In genomic region chr1:112904071-112904830, GRCh38 we compare ENCODE assay signal across 8 cellular contexts.
DNase-seq lines count a peak whose midpoint lies in the region; ATAC-seq lines count a peak whose summit lies in the region.

No MANE protein-coding gene starts in this region.

- peaks cover 22% of the 10 kb centered on the region for H3K4me1 Mint-ChIP-seq in stimulated activated effector memory CD8-positive, alpha-beta T cell treated with anti-CD3 and anti-CD28 coated beads, Interleukin-12 subunit alpha, Interleukin-12 subunit beta, amount 100 ng/mL, for 72 hours

- no peaks in the 10 kb centered on the region for H3K36me3 Mint-ChIP-seq in stimulated activated effector memory CD8-positive, alpha-beta T cell treated with anti-CD3 and anti-CD28 coated beads, Interleukin-12 subunit alpha, Interleukin-12 subunit beta, amount 100 ng/mL, for 72 hours

- ATAC-seq in stimulated activated effector memory CD8-positive, alpha-beta T cell treated with anti-CD3 and anti-CD28 coated beads, Interleukin-12 subunit alpha, Interleukin-12 subunit beta, amount 100 ng/mL, for 72 hours = peak; percentile 94

- no peaks in the 10 kb centered on the region for H3K9me3 Mint-ChIP-seq in stimulated activated effector memory CD8-positive, alpha-beta T cell treated with anti-CD3 and anti-CD28 coated beads, Interleukin-12 subunit alpha, Interleukin-12 subunit beta, amount 100 ng/mL, for 72 hours

- peak overlapping the region; percentile 49 for H3K27ac Mint-ChIP-seq in stimulated activated effector memory CD8-positive, alpha-beta T cell treated with anti-CD3 and anti-CD28 coated beads, Interleukin-12 subunit alpha, Interleukin-12 subunit beta, amount 100 ng/mL, for 72 hours

- peak; percentile 9 for DNase-seq in activated gamma-delta T cell treated with anti-CD3 and anti-CD28 coated beads, Interleukin-2, amount 50 U/mL, for 16 hours (ENCODE audit: low read depth)
- DNase-seq in activated gamma-delta T cell treated with Interleukin-2 at 50 U/mL for 16 hours (no peak), foreskin melanocyte (peak; percentile 91), OCI-M2 (lab: John Stamatoyannopoulos, UW; ENCODE audit: unreplicated experiment) (no peak), DMS79 treated with DMSO at 0.1 percent for 48 hours (lab: John Stamatoyannopoulos, UW) (no peak), NCI-H82 (lab: John Stamatoyannopoulos, UW) (no peak)
- peak; percentile 27 to 33 for DNase-seq in activated CD4-positive, alpha-beta T cell treated with anti-CD3 and anti-CD28 coated beads, Interleukin-2, amount 50 U/mL, for 4 hours
- peak; percentile 18 to 58 for DNase-seq in stimulated activated effector memory CD8-positive, alpha-beta T cell treated with anti-CD3 and anti-CD28 coated beads, Interleukin-12 subunit alpha, Interleukin-12 subunit beta, amount 100 ng/mL, for 72 hours (ENCODE audit: low spot score in 2 of 2)

- peak overlapping the region; percentile 7 for H3K4me3 Mint-ChIP-seq in stimulated activated effector memory CD8-positive, alpha-beta T cell treated with anti-CD3 and anti-CD28 coated beads, Interleukin-12 subunit alpha, Interleukin-12 subunit beta, amount 100 ng/mL, for 72 hours

Comparison
In these comparisons a context has a peak if more than half of its experiments do, and no peak if none do; other contexts are left out.
1. DNase-seq: peak in activated gamma-delta T cell treated with anti-CD3 and anti-CD28 coated beads, Interleukin-2, amount 50 U/mL, for 16 hours (single experiment), activated CD4-positive, alpha-beta T cell treated with anti-CD3 and anti-CD28 coated beads, Interleukin-2, amount 50 U/mL, for 4 hours (2 of 2), foreskin melanocyte (single experiment) and stimulated activated effector memory CD8-positive, alpha-beta T cell treated with anti-CD3 and anti-CD28 coated beads, Interleukin-12 subunit alpha, Interleukin-12 subunit beta, amount 100 ng/mL, for 72 hours (2 of 2); none in activated gamma-delta T cell treated with Interleukin-2 at 50 U/mL for 16 hours (single experiment), OCI-M2 (single experiment), DMS79 treated with DMSO at 0.1 percent for 48 hours (single experiment) and NCI-H82 (single experiment).